1 cellular context compared by ENCODE assay signal in the genomic region with DNA sequence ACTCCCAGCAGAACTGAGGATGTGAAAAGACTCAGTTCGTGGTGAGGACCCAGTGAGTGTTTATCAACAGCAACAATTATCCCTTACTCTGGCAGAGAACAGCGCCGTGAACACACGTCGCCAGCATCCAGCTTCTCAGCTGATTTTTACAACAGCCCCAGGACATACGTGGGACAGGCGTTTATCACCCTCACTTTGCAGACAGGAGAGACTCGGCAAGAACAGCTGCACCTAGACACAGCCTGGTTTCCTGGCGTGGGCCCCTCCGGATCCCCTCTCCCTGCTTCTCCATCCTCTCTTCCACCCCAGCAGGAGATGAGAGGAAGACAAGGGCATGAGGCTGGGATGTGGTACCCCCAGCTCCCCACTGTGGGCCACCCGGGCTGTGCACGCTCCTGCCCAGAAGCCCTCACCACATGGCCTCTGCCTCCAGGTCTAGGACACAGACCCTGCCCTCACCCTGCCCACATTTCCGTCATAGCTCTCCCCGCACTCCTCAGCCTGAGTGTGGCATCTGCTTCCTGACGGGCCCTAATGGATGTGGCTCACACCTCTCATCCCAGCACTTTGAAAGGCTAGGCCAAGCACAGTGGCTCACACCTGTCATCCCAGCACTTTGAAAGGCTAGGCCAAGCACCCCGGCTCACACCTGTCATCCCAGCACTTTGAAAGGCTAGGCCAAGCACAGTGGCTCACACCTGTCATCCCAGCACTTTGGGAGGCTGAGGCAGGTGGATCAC.
TF ChIP-seq lines count a peak whose summit lies in the region.

No MANE protein-coding gene starts in this region.

TF ChIP-seq in IMR-90, 13 proteins besides CTCF, POLR2A, EP300 and RAD21:
- TF ChIP-seq MAZ (IDR thresholded peaks at IDR 0.05; ENCODE audit: borderline replicate concordance, low read depth, low read length) (no peak), NFE2L2 (IDR thresholded peaks at IDR 0.05; ENCODE audit: low read depth, low read length) (no peak), MAFK (IDR thresholded peaks at IDR 0.05; ENCODE audit: low read depth, low read length) (no peak), RCOR1 (IDR thresholded peaks at IDR 0.05; ENCODE audit: insufficient replicate concordance, low read length) (no peak), BHLHE40 (IDR thresholded peaks at IDR 0.05; ENCODE audit: low read depth, low read length) (no peak), USF2 (IDR thresholded peaks at IDR 0.05; ENCODE audit: low read depth, low read length) (no peak), SMC3 (IDR thresholded peaks at IDR 0.05; ENCODE audit: low read depth, low read length) (no peak), MXI1 (IDR thresholded peaks at IDR 0.05; ENCODE audit: borderline replicate concordance, low read depth, low read length) (no peak), FOS (IDR thresholded peaks at IDR 0.05; ENCODE audit: low read depth, low read length) (no peak)
- TF ChIP-seq, protein P1, sequence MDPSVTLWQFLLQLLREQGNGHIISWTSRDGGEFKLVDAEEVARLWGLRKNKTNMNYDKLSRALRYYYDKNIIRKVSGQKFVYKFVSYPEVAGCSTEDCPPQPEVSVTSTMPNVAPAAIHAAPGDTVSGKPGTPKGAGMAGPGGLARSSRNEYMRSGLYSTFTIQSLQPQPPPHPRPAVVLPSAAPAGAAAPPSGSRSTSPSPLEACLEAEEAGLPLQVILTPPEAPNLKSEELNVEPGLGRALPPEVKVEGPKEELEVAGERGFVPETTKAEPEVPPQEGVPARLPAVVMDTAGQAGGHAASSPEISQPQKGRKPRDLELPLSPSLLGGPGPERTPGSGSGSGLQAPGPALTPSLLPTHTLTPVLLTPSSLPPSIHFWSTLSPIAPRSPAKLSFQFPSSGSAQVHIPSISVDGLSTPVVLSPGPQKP (IDR thresholded peaks at IDR 0.05; ENCODE audit: borderline replicate concordance, low read depth, low read length), result no peak
